8 cellular contexts compared by ENCODE assay signal in the genomic region with DNA sequence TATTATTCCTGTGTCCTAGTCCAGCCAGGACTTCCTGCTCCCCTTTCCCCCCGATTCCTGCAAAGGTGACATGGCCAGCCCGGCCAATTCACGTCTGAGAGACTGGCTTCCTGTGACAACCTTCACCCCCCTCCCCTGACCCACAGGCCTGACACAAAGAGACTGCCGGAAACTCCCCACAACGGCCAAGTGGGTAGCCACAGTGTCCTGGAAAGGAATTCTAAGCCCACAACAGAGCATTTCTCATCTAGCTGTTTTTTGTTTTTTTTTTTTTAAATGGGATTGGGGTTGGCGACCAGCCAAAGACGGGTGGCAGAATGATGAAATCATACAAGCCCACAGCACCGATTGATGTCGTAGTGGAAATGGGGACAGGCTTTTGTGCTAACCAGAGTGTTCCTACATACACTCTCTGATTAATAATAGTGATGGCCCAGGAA. TPM values are rescaled to one million over a fixed set of nuclear protein-coding genes. Genes with fewer than 3 reads are reported as not detected.
DNase-seq lines count a peak whose midpoint lies in the region; ATAC-seq, FAIRE-seq and TF ChIP-seq lines count a peak whose summit lies in the region.

No MANE protein-coding gene starts in this region.

- peak; percentile 49 for DNase-seq in MG63
- peak; percentile 52 for DNase-seq in activated naive CD8-positive, alpha-beta T cell treated with anti-CD3 and anti-CD28 coated beads for 36 hours
- DNase-seq in heart right ventricle: peak; percentile 65 to 82
- DNase-seq in renal cortical epithelial cell (ENCODE audit: low read depth): peak; percentile 86
- no peak for DNase-seq in small intestine

- H3K4me3 ChIP-seq in BLaER1 treated with 17β-estradiol and CSF1 and Interleukin-3, amounts not matched to agents 10 nM and 100 nM: peak overlapping the region in 4 of 10 experiments; percentile 11 to 50 (median 18); a peak in 3 of 20 replicates
- H3K4me3 ChIP-seq in MG63 (no peak overlapping the region), heart right ventricle (peak overlapping the region in 1 of 10 donors; percentile 0), small intestine (ENCODE audit: low read depth in 1 of 2, low read length in 2 of 2) (no peak overlapping the region)

- TF ChIP-seq CTCF in heart right ventricle (IDR thresholded peaks at IDR 0.05): no peak

- peak overlapping the region; percentile 43 to 80 (median 75); a peak in 21 of 22 replicates for H3K27ac ChIP-seq in BLaER1 treated with 17β-estradiol and CSF1 and Interleukin-3, amounts not matched to agents 10 nM and 100 nM
- H3K27ac ChIP-seq in heart right ventricle: peak overlapping the region; percentile 82 to 98 (median 94)
- H3K27ac ChIP-seq in small intestine (ENCODE audit: low read depth in 1 of 2, low read length in 1 of 2): peak overlapping the region in 1 of 2 donors; percentile 94

- peaks cover 6% of the 10 kb centered on the region for H3K36me3 Mint-ChIP-seq in activated naive CD8-positive, alpha-beta T cell treated with anti-CD3 and anti-CD28 coated beads for 36 hours

- peak overlapping the region; percentile 31 to 67 (median 57); a peak in 18 of 22 replicates for H3K9ac ChIP-seq in BLaER1 treated with 17β-estradiol and CSF1 and Interleukin-3, amounts not matched to agents 10 nM and 100 nM

- peak overlapping the region; percentile 19 for H3K4me3 Mint-ChIP-seq in activated naive CD8-positive, alpha-beta T cell treated with anti-CD3 and anti-CD28 coated beads for 36 hours

- intact Hi-C loops in heart right ventricle (cut with DNase I): loop anchor here in 6 of 10 donors (10.0 kb wide), 3 partner anchors 88 to 272 kb away; a partner anchor contains a TSS

- FAIRE-seq in small intestine (lab: Jason Lieb, UNC): no peak

- H3K9me3 Mint-ChIP-seq in activated naive CD8-positive, alpha-beta T cell treated with anti-CD3 and anti-CD28 coated beads for 36 hours: peaks cover 5% of the 10 kb centered on the region

- WGBS in heart right ventricle, 2 donors: 19 to 22% methylated on average over 9 of the region's 9 CpGs
- 33 to 63% (median 53%) methylated on average over 9 of the region's 9 CpGs for WGBS in small intestine, 3 donors

- H3K4me1 ChIP-seq in BLaER1 treated with 17β-estradiol and CSF1 and Interleukin-3, amounts not matched to agents 10 nM and 100 nM: peaks cover 50 to 66% (median 60%) of the 10 kb centered on the region in 10 experiments
- H3K4me1 ChIP-seq in heart right ventricle: peaks cover 16 to 62% (median 48%) of the 10 kb centered on the region in 9 donors
- no peaks in the 10 kb centered on the region for H3K4me1 ChIP-seq in small intestine (ENCODE audit: control insufficient read depth in 2 of 2, insufficient read depth in 1 of 2, low read depth in 1 of 2, low read length in 1 of 2)

- peaks cover 45% of the 10 kb centered on the region for H3K4me1 Mint-ChIP-seq in activated naive CD8-positive, alpha-beta T cell treated with anti-CD3 and anti-CD28 coated beads for 36 hours

- ATAC-seq in heart right ventricle (peak; percentile 75 to 91 (median 85)), HG03378 (IDR thresholded peaks at IDR 0.05; ENCODE audit: unreplicated experiment) (no peak), GM19463 (IDR thresholded peaks at IDR 0.05; ENCODE audit: unreplicated experiment) (no peak)

- no peaks in the 10 kb centered on the region for H3K27me3 Mint-ChIP-seq in activated naive CD8-positive, alpha-beta T cell treated with anti-CD3 and anti-CD28 coated beads for 36 hours

- H3K36me3 ChIP-seq in BLaER1 treated with 17β-estradiol and CSF1 and Interleukin-3, amounts not matched to agents 10 nM and 100 nM: peaks cover 0 to 5% (median 1%) of the 10 kb centered on the region in 11 experiments; a peak in 12 of 22 replicates
- H3K36me3 ChIP-seq in MG63: no peaks in the 10 kb centered on the region
- peaks cover 0 to 4% (median 0%) of the 10 kb centered on the region in 9 donors for H3K36me3 ChIP-seq in heart right ventricle
- no peaks in the 10 kb centered on the region for H3K36me3 ChIP-seq in small intestine (ENCODE audit: control insufficient read depth in 2 of 2, insufficient read depth in 2 of 2, low read length in 2 of 2)

- H3K9me3 ChIP-seq in BLaER1 treated with 17β-estradiol and CSF1 and Interleukin-3, amounts not matched to agents 10 nM and 100 nM (replicated peaks in 1 of 11): no peaks in the 10 kb centered on the region
- no peaks in the 10 kb centered on the region for H3K9me3 ChIP-seq in MG63
- no peaks in the 10 kb centered on the region for H3K9me3 ChIP-seq in heart right ventricle
- no peaks in the 10 kb centered on the region for H3K9me3 ChIP-seq in small intestine (ENCODE audit: control insufficient read depth, low read depth)

- H3K27me3 ChIP-seq in BLaER1 treated with 17β-estradiol and CSF1 and Interleukin-3, amounts not matched to agents 10 nM and 100 nM: no peaks in the 10 kb centered on the region
- H3K27me3 ChIP-seq in MG63 (no peaks in the 10 kb centered on the region), heart right ventricle (no peaks in the 10 kb centered on the region), small intestine (ENCODE audit: control insufficient read depth in 2 of 2, insufficient read depth in 2 of 2, low read length in 2 of 2) (no peaks in the 10 kb centered on the region)

- H3K27ac Mint-ChIP-seq in activated naive CD8-positive, alpha-beta T cell treated with anti-CD3 and anti-CD28 coated beads for 36 hours: peak overlapping the region; percentile 83

- H4K20me1 ChIP-seq in BLaER1 treated with 17β-estradiol and CSF1 and Interleukin-3, amounts not matched to agents 10 nM and 100 nM: peaks cover 0 to 4% (median 0%) of the 10 kb centered on the region in 11 experiments; a peak in 1 of 22 replicates

- peak overlapping the region; percentile 63 to 95 (median 81) for H3K4me2 ChIP-seq in BLaER1 treated with 17β-estradiol and CSF1 and Interleukin-3, amounts not matched to agents 10 nM and 100 nM

RNA-seq across cellular contexts. Expression of a gene that starts 2.8 kb away (rescaled TPM):
- 4.2 and 4.9 TPM in 2 replicates for total RNA-seq in MG63 (2014; rRNA removed; shearing (Covaris generic); ENCODE audit: low replicate concordance)
- 10 to 100 TPM; 54.0 to 54.1 TPM for total RNA-seq in activated naive CD8-positive, alpha-beta T cell treated with anti-CD3 and anti-CD28 coated beads for 36 hours
- total RNA-seq in heart right ventricle (10 to 100 TPM; 12.8 to 59.8 (median 28.1) TPM), renal cortical epithelial cell (6.9 and 15.1 TPM in 2 replicates)
- polyA plus RNA-seq in heart right ventricle (10 to 100 TPM; 12.4 to 94.8 TPM), small intestine (10 to 100 TPM in 1 of 3 donors, 1 to 10 TPM in 2; 7.6 to 25.8 (median 7.8) TPM)

RNA-seq across cellular contexts. Expression of a gene that starts 23.0 kb away (rescaled TPM):
- total RNA-seq in MG63 (2014; rRNA removed; shearing (Covaris generic); ENCODE audit: low replicate concordance): not detected in 2 replicates
- not detected for total RNA-seq in activated naive CD8-positive, alpha-beta T cell treated with anti-CD3 and anti-CD28 coated beads for 36 hours
- under 1 TPM in 1 of 10 donors, not detected in 9; 0.26 TPM for total RNA-seq in heart right ventricle
- polyA plus RNA-seq in heart right ventricle: under 1 TPM; 0.13 to 0.37 TPM
- 0.20 TPM in 1 of 2 replicates, not detected in the other for total RNA-seq in renal cortical epithelial cell
- polyA plus RNA-seq in small intestine: under 1 TPM in 1 of 3 donors, not detected in 2; 0.66 TPM

RNA-seq across cellular contexts. Expression of a gene that starts 39.9 kb away (rescaled TPM):
- total RNA-seq in MG63 (2014; rRNA removed; shearing (Covaris generic); ENCODE audit: low replicate concordance): not detected in 2 replicates
- not detected for total RNA-seq in activated naive CD8-positive, alpha-beta T cell treated with anti-CD3 and anti-CD28 coated beads for 36 hours
- total RNA-seq in heart right ventricle (under 1 TPM in 2 of 10 donors, not detected in 8; 0.17 to 0.36 TPM), renal cortical epithelial cell (not detected in 2 replicates)
- polyA plus RNA-seq in heart right ventricle (under 1 TPM in 1 of 2 donors, not detected in 1; 0.03 TPM), small intestine (under 1 TPM in 1 of 3 donors, not detected in 2; 0.10 TPM)

Comparison
In these comparisons a context has a peak if more than half of its experiments do, and no peak if none do; other contexts are left out.
1. ATAC-seq: peak in heart right ventricle (8 of 8); none in HG03378 (single experiment) and GM19463 (single experiment).